Comparison of ENCODE assay signal across 29 cellular contexts in the genomic region with DNA sequence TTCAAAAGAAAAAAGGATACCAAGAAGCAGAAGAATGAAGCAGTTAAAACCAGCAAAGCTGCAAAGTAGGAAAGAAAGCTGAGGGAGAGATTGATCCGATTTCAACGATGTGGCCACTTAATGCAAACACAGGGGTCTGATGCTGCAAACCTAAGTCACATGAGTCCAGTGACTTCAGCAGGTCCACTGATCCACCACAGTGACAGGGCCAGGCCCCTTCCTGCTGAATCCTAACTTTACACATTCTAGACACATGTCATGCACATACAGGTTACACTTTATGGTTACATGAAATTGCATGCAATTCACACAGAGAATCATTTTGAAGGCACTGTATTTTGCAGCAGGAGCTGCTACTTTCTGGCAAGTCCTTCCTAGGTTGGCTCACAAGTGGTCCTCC.
"Had no signal": no experiment of that assay in that cellular context is flagged by ENCODE, and none has a peak within 500 bp of the region (broad histone marks: within the 10 kb centered on the region; RNA-seq: fewer than 3 reads in every experiment).

No MANE protein-coding gene starts in this region.

- H3K9ac ChIP-seq: neural progenitor cell, parathyroid adenoma had no signal

- H3K27me3 ChIP-seq: neural progenitor cell, neutrophil, right atrium auricular region, right lobe of liver, suprapubic skin, tibial artery, upper lobe of right lung had no signal

- H3K27ac Mint-ChIP-seq: naive thymus-derived CD8-positive, alpha-beta T cell; nephron progenitor cell; neural progenitor cell; stimulated activated effector memory CD8-positive, alpha-beta T cell treated with anti-CD3 and anti-CD28 coated beads, Interleukin-12 subunit alpha, Interleukin-12 subunit beta, amount 100 ng/mL, for 72 hours; stimulated activated naive CD8-positive, alpha-beta T cell treated with anti-CD3 and anti-CD28 coated beads, Interleukin-15, Interleukin-2, amounts not matched to agents 100 ng/mL and 50 ng/mL, for 24 hours had no signal

- H3K4me3 ChIP-seq: lower lobe of right lung, neural progenitor cell, right atrium auricular region, right lobe of liver, skin epidermis, suprapubic skin, thoracic aorta, tibial artery, upper lobe of right lung had no signal

- FAIRE-seq: keratinocyte, urothelium cell line had no signal

- H3K4me1 ChIP-seq: lower lobe of right lung, parathyroid adenoma, right lobe of liver, suprapubic skin, upper lobe of right lung had no signal

- H3K36me3 Mint-ChIP-seq: naive thymus-derived CD8-positive, alpha-beta T cell; stimulated activated effector memory CD8-positive, alpha-beta T cell treated with anti-CD3 and anti-CD28 coated beads, Interleukin-12 subunit alpha, Interleukin-12 subunit beta, amount 100 ng/mL, for 72 hours had no signal

- ATAC-seq: left cardiac atrium; left lobe of liver; lower lobe of right lung; naive thymus-derived CD8-positive, alpha-beta T cell; right lobe of liver; stimulated activated effector memory CD8-positive, alpha-beta T cell treated with anti-CD3 and anti-CD28 coated beads, Interleukin-12 subunit alpha, Interleukin-12 subunit beta, amount 100 ng/mL, for 72 hours; upper lobe of right lung had no signal

- H3K9me3 Mint-ChIP-seq: naive thymus-derived CD8-positive, alpha-beta T cell; nephron progenitor cell; neural progenitor cell; stimulated activated effector memory CD8-positive, alpha-beta T cell treated with anti-CD3 and anti-CD28 coated beads, Interleukin-12 subunit alpha, Interleukin-12 subunit beta, amount 100 ng/mL, for 72 hours; stimulated activated naive CD8-positive, alpha-beta T cell treated with anti-CD3 and anti-CD28 coated beads, Interleukin-15, Interleukin-2, amounts not matched to agents 100 ng/mL and 50 ng/mL, for 24 hours had no signal

- H2AFZ ChIP-seq: neural progenitor cell, parathyroid adenoma had no signal

- DNase-seq: hippocampal formation; kidney glomerular epithelial cell; left cardiac atrium; lower lobe of right lung; mammary epithelial cell; mesenchymal stem cell; naive thymus-derived CD8-positive, alpha-beta T cell; nephron progenitor cell; occipital lobe; right lobe of liver; stimulated activated CD4-positive, alpha-beta T cell treated with anti-CD3 and anti-CD28 coated beads, Interleukin-12 subunit alpha, Interleukin-12 subunit beta, amount 100 ng/mL, for 4 hours; stimulated activated CD4-positive, alpha-beta T cell treated with anti-CD3 and anti-CD28 coated beads, Interleukin-15, amount 100 ng/mL, for 24 hours; stimulated activated CD4-positive, alpha-beta T cell treated with anti-CD3 and anti-CD28 coated beads, Interleukin-4, amount 100 ng/mL, for 24 hours; stimulated activated naive CD4-positive, alpha-beta T cell; trophoblast cell; upper lobe of right lung had no signal

- H3K27me3 Mint-ChIP-seq: stimulated activated naive CD8-positive, alpha-beta T cell treated with anti-CD3 and anti-CD28 coated beads, Interleukin-15, Interleukin-2, amounts not matched to agents 100 ng/mL and 50 ng/mL, for 24 hours had no signal

- H3K4me2 ChIP-seq: neural progenitor cell had no signal

- H3K27ac ChIP-seq: lower lobe of right lung, neural progenitor cell, neutrophil, parathyroid adenoma, right atrium auricular region, right lobe of liver, skin epidermis, suprapubic skin, thoracic aorta, tibial artery, upper lobe of right lung had no signal

- H3K9me3 ChIP-seq: lower lobe of right lung, neutrophil, right atrium auricular region, right lobe of liver, suprapubic skin, thoracic aorta, tibial artery, upper lobe of right lung had no signal

- H3K79me2 ChIP-seq: parathyroid adenoma had no signal

- H3K4me3 Mint-ChIP-seq: naive thymus-derived CD8-positive, alpha-beta T cell; nephron progenitor cell; neural progenitor cell; stimulated activated effector memory CD8-positive, alpha-beta T cell treated with anti-CD3 and anti-CD28 coated beads, Interleukin-12 subunit alpha, Interleukin-12 subunit beta, amount 100 ng/mL, for 72 hours; stimulated activated naive CD8-positive, alpha-beta T cell treated with anti-CD3 and anti-CD28 coated beads, Interleukin-15, Interleukin-2, amounts not matched to agents 100 ng/mL and 50 ng/mL, for 24 hours had no signal

- H3K36me3 ChIP-seq: lower lobe of right lung, neural progenitor cell, neutrophil, right atrium auricular region, right lobe of liver, suprapubic skin, thoracic aorta, tibial artery, upper lobe of right lung had no signal

- H3K4me1 Mint-ChIP-seq: stimulated activated effector memory CD8-positive, alpha-beta T cell treated with anti-CD3 and anti-CD28 coated beads, Interleukin-12 subunit alpha, Interleukin-12 subunit beta, amount 100 ng/mL, for 72 hours had no signal
